30 cellular contexts compared by ENCODE assay signal in genomic region chr20:51362254-51362653, GRCh38.
"Had no signal": no experiment of that assay in that cellular context is flagged by ENCODE, and none has a peak within 500 bp of the region (broad histone marks: within the 10 kb centered on the region; RNA-seq: fewer than 3 reads in every experiment).

No MANE protein-coding gene starts in this region.

- H3K4me3 ChIP-seq: body of pancreas, cardiac muscle cell, colonic mucosa, dorsolateral prefrontal cortex, suprapubic skin, tibial nerve, uterus had no signal

- H3K36me3 ChIP-seq: cardiac muscle cell, colonic mucosa, suprapubic skin, tibial nerve, uterus had no signal

- H3K27me3 ChIP-seq: body of pancreas, cardiac muscle cell, colonic mucosa, suprapubic skin, tibial nerve, uterus had no signal

- H3K27ac ChIP-seq: body of pancreas, cardiac muscle cell, colonic mucosa, dorsolateral prefrontal cortex, suprapubic skin, tibial nerve, uterus had no signal

- H3K27ac Mint-ChIP-seq: activated CD4-positive, alpha-beta T cell treated with anti-CD3 and anti-CD28 coated beads for 36 hours; activated CD8-positive, alpha-beta memory T cell treated with anti-CD3 and anti-CD28 coated beads, Interleukin-2, amount 10 ng/mL, durations not matched to agents 7 days and 5 days; activated CD8-positive, alpha-beta T cell treated with anti-CD3 and anti-CD28 coated beads, Interleukin-2, amount 10 ng/mL, durations not matched to agents 7 days and 5 days; activated naive CD8-positive, alpha-beta T cell; mesothelial cell of epicardium; naive B cell; nephron progenitor cell had no signal

- H3K9me3 ChIP-seq: body of pancreas, colonic mucosa, suprapubic skin, uterus had no signal

- H3K4me1 Mint-ChIP-seq: activated CD4-positive, alpha-beta T cell treated with anti-CD3 and anti-CD28 coated beads for 36 hours; naive B cell; nephron progenitor cell had no signal

- H3K4me3 Mint-ChIP-seq: activated CD4-positive, alpha-beta T cell treated with anti-CD3 and anti-CD28 coated beads for 36 hours; activated CD8-positive, alpha-beta memory T cell treated with anti-CD3 and anti-CD28 coated beads, Interleukin-2, amount 10 ng/mL, durations not matched to agents 7 days and 5 days; activated CD8-positive, alpha-beta T cell treated with anti-CD3 and anti-CD28 coated beads, Interleukin-2, amount 10 ng/mL, durations not matched to agents 7 days and 5 days; activated naive CD8-positive, alpha-beta T cell; mesothelial cell of epicardium; naive B cell; nephron progenitor cell had no signal

- H3K4me1 ChIP-seq: body of pancreas, colonic mucosa, uterus had no signal

- FAIRE-seq: keratinocyte had no signal

- ATAC-seq: activated CD4-positive, alpha-beta T cell treated with anti-CD3 and anti-CD28 coated beads for 36 hours; activated CD8-positive, alpha-beta memory T cell treated with anti-CD3 and anti-CD28 coated beads, Interleukin-2, amount 10 ng/mL, durations not matched to agents 7 days and 5 days; activated CD8-positive, alpha-beta T cell treated with anti-CD3 and anti-CD28 coated beads, Interleukin-2, amount 10 ng/mL, durations not matched to agents 7 days and 5 days; body of pancreas; right cardiac atrium had no signal

- DNase-seq: activated CD4-positive, alpha-beta T cell treated with anti-CD3 and anti-CD28 coated beads for 36 hours; activated CD4-positive, CD25-positive, alpha-beta regulatory T cell; activated CD8-positive, alpha-beta memory T cell treated with anti-CD3 and anti-CD28 coated beads, Interleukin-2, amount 10 ng/mL, durations not matched to agents 7 days and 5 days; activated CD8-positive, alpha-beta T cell treated with anti-CD3 and anti-CD28 coated beads, Interleukin-2, amount 10 ng/mL, durations not matched to agents 7 days and 5 days; activated naive CD4-positive, alpha-beta T cell; activated T-cell treated with anti-CD3 and anti-CD28 coated beads, Interleukin-2, amount 50 U/mL, for 48 hours; anterior cingulate cortex; cerebellar nuclear complex; colonic mucosa; dorsolateral prefrontal cortex; effector memory CD4-positive, alpha-beta T cell; erythroblast; foreskin fibroblast; head of caudate nucleus; hippocampal formation; left cardiac atrium; mammary epithelial cell; naive B cell; nephron progenitor cell; stimulated activated naive CD4-positive, alpha-beta T cell; T-helper 1 cell; uterus had no signal
